ENCODE assay signal across 14 cellular contexts in the genomic region with DNA sequence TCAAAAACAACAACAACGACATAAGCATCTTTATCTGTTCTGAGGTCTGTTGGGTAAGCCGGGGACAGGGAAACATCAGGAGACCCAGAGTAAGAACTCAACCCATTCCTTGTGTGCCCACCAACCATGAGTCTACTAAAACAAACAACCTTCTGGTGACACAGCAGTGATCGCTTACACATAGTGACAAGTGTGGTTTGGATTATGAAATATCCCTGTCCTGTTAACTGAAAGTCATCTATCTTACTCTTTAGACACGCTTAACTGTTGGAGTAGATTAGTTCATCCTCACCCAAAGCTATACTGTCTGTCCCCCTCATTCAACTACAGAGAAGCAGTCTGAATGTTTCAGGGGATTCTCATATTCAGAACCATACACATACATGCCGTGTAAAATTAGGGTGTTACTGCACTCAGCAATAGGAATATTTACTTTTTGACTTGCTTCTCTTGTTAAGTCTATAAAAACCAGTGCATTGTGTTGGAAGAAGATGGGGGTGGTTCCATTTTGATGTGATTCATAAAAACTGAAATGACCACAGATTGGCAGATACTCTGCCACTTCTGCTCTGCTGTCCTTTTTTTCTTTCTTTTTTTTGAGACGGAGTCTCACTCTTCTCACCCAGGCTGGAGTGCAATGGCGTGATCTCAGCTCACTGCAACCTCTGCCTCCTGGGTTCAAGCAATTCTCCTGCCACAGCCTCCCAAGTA.
"Had no signal": no experiment of that assay in that cellular context is flagged by ENCODE, and none has a peak within 500 bp of the region (broad histone marks: within the 10 kb centered on the region; RNA-seq: fewer than 3 reads in every experiment).

No MANE protein-coding gene starts in this region.

- H3K9me3 ChIP-seq: ovary, upper lobe of right lung had no signal

- H3K36me3 ChIP-seq: ovary, upper lobe of right lung had no signal

- H3K4me3 ChIP-seq: ovary, upper lobe of right lung had no signal

- H3K4me3 Mint-ChIP-seq: activated CD8-positive, alpha-beta T cell treated with anti-CD3 and anti-CD28 coated beads, Interleukin-2, amount 10 ng/mL, durations not matched to agents 7 days and 5 days; activated naive CD8-positive, alpha-beta T cell treated with anti-CD3 and anti-CD28 coated beads, Interleukin-2, amount 10 ng/mL, durations not matched to agents 7 days and 5 days; nephron had no signal

- H3K27ac Mint-ChIP-seq: activated CD8-positive, alpha-beta T cell treated with anti-CD3 and anti-CD28 coated beads, Interleukin-2, amount 10 ng/mL, durations not matched to agents 7 days and 5 days; activated naive CD8-positive, alpha-beta T cell treated with anti-CD3 and anti-CD28 coated beads, Interleukin-2, amount 10 ng/mL, durations not matched to agents 7 days and 5 days; nephron had no signal

- H3K4me1 ChIP-seq: foreskin keratinocyte, upper lobe of right lung had no signal

- H3K27me3 Mint-ChIP-seq: activated naive CD8-positive, alpha-beta T cell treated with anti-CD3 and anti-CD28 coated beads, Interleukin-2, amount 10 ng/mL, durations not matched to agents 7 days and 5 days had no signal

- DNase-seq: activated CD4-positive, CD25-positive, alpha-beta regulatory T cell treated with anti-CD3 and anti-CD28 coated beads, Interleukin-2, amount 50 U/mL, for 72 hours; activated CD8-positive, alpha-beta memory T cell treated with anti-CD3 and anti-CD28 coated beads, Interleukin-2, amount 50 U/mL, for 48 hours; activated CD8-positive, alpha-beta T cell treated with anti-CD3 and anti-CD28 coated beads, Interleukin-2, amount 10 ng/mL, durations not matched to agents 7 days and 5 days; activated naive CD8-positive, alpha-beta T cell treated with anti-CD3 and anti-CD28 coated beads, Interleukin-2, amount 10 ng/mL, durations not matched to agents 7 days and 5 days; anterior cingulate cortex; foreskin keratinocyte; mammary epithelial cell; ovary; stimulated activated CD4-positive, alpha-beta T cell treated with anti-CD3 and anti-CD28 coated beads, Interleukin-4, amount 100 ng/mL, for 1 hour; stimulated activated CD8-positive, alpha-beta memory T cell treated with anti-CD3 and anti-CD28 coated beads, Interleukin-4, amount 100 ng/mL, for 48 hours; stimulated activated naive CD8-positive, alpha-beta T cell treated with anti-CD3 and anti-CD28 coated beads, Interleukin-15, Interleukin-2, amounts not matched to agents 100 U/mL and 50 U/mL, for 24 hours; T-helper 2 cell; upper lobe of right lung had no signal

- H3K36me3 Mint-ChIP-seq: activated naive CD8-positive, alpha-beta T cell treated with anti-CD3 and anti-CD28 coated beads, Interleukin-2, amount 10 ng/mL, durations not matched to agents 7 days and 5 days had no signal

- H3K27me3 ChIP-seq: foreskin keratinocyte, ovary, upper lobe of right lung had no signal

- H3K27ac ChIP-seq: foreskin keratinocyte, ovary, upper lobe of right lung had no signal

- H3K9me3 Mint-ChIP-seq: activated naive CD8-positive, alpha-beta T cell treated with anti-CD3 and anti-CD28 coated beads, Interleukin-2, amount 10 ng/mL, durations not matched to agents 7 days and 5 days had no signal
